1 cellular context compared by ENCODE assay signal in the genomic region with DNA sequence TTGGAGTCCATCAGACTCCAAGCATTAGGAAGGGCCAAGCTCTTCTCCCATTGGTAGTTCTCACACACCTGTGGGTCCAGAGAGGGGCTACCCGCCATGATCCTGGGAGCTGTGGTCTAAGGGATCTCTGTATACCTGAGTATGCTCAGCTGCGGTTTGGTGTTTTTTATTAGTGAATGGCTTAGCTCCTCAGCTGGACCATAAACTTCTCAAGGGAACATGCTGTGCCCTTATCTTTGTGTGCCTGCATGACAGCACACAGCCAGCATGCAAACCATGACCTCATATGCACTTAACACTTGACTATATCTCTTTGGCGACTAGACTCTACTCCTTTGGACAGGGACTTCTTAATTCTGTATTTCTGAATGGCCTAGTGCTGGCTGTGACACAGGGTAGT.
TF ChIP-seq lines count a peak whose summit lies in the region.

No MANE protein-coding gene starts in this region.

TF ChIP-seq in HEK293, 187 proteins besides CTCF, POLR2A, EP300 and RAD21 (continued from another document and continues in another):
- TF ChIP-seq ZNF514 (tag by site-specific recombination; IDR thresholded peaks at IDR 0.05) (no peak), ZNF138 (tag by site-specific recombination; IDR thresholded peaks at IDR 0.05; ENCODE audit: borderline replicate concordance) (no peak), ZNF629 (tag by site-specific recombination; IDR thresholded peaks at IDR 0.05) (peak; percentile 93), ZIC2 (tag by site-specific recombination; IDR thresholded peaks at IDR 0.05) (peak; percentile 99), ZNF610 (tag by site-specific recombination; IDR thresholded peaks at IDR 0.05; ENCODE audit: borderline replicate concordance) (peak; percentile 61; the same call in 1 of the 2 replicates), ZNF792 (tag by site-specific recombination; IDR thresholded peaks at IDR 0.05) (no peak), ZNF560 (tag by site-specific recombination; IDR thresholded peaks at IDR 0.05; ENCODE audit: borderline replicate concordance) (no peak), ZNF121 (tag by site-specific recombination; IDR thresholded peaks at IDR 0.05) (no peak), ZNF654 (tag by site-specific recombination; IDR thresholded peaks at IDR 0.05; ENCODE audit: low read depth) (no peak), YY2 (tag by site-specific recombination; IDR thresholded peaks at IDR 0.05) (no peak), ZNF37A (tag by site-specific recombination; IDR thresholded peaks at IDR 0.05) (no peak), ZNF114 (tag by site-specific recombination; IDR thresholded peaks at IDR 0.05) (no peak), ZNF426 (tag by site-specific recombination; IDR thresholded peaks at IDR 0.05) (no peak), SETDB1 (IDR thresholded peaks at IDR 0.05; ENCODE audit: insufficient read length, low read length) (no peak), OSR2 (tag by site-specific recombination; IDR thresholded peaks at IDR 0.05) (peak; percentile 74), ZNF48 (tag by site-specific recombination; IDR thresholded peaks at IDR 0.05) (no peak), ZNF660 (tag by site-specific recombination; IDR thresholded peaks at IDR 0.05) (no peak), BCL11A (tag by site-specific recombination; IDR thresholded peaks at IDR 0.05; ENCODE audit: low read depth) (no peak), SCRT2 (tag by site-specific recombination; IDR thresholded peaks at IDR 0.05) (no peak), ZNF624 (tag by site-specific recombination; IDR thresholded peaks at IDR 0.05) (no peak), ZNF223 (tag by site-specific recombination; IDR thresholded peaks at IDR 0.05) (no peak), ZSCAN23 (tag by site-specific recombination; IDR thresholded peaks at IDR 0.05) (no peak), ZNF157 (tag by site-specific recombination; IDR thresholded peaks at IDR 0.05) (no peak), SCRT1 (tag by site-specific recombination; IDR thresholded peaks at IDR 0.05; ENCODE audit: borderline replicate concordance) (no peak), BCL11B (tag by site-specific recombination; IDR thresholded peaks at IDR 0.05; ENCODE audit: low read depth) (0 out of 2 replicates have a peak, but pooled peaks have one; percentile 38), ZNF433 (tag by site-specific recombination; IDR thresholded peaks at IDR 0.05; ENCODE audit: low read depth) (no peak), MYNN (tag by site-specific recombination; IDR thresholded peaks at IDR 0.05; ENCODE audit: borderline replicate concordance) (no peak), SP7 (tag by site-specific recombination; IDR thresholded peaks at IDR 0.05) (no peak), ZNF341 (tag by site-specific recombination; IDR thresholded peaks at IDR 0.05; ENCODE audit: low read depth) (no peak), KLF7 (tag by site-specific recombination; IDR thresholded peaks at IDR 0.05; ENCODE audit: borderline replicate concordance) (no peak), ZNF174 (tag by site-specific recombination; IDR thresholded peaks at IDR 0.05) (no peak), ZNF221 (tag by site-specific recombination; IDR thresholded peaks at IDR 0.05; ENCODE audit: borderline replicate concordance) (no peak), ZFP37 (tag by site-specific recombination; IDR thresholded peaks at IDR 0.05) (no peak), ZNF558 (tag by site-specific recombination; IDR thresholded peaks at IDR 0.05) (no peak), ZNF473 (tag by site-specific recombination; IDR thresholded peaks at IDR 0.05) (no peak)
- TF ChIP-seq, protein P1, sequence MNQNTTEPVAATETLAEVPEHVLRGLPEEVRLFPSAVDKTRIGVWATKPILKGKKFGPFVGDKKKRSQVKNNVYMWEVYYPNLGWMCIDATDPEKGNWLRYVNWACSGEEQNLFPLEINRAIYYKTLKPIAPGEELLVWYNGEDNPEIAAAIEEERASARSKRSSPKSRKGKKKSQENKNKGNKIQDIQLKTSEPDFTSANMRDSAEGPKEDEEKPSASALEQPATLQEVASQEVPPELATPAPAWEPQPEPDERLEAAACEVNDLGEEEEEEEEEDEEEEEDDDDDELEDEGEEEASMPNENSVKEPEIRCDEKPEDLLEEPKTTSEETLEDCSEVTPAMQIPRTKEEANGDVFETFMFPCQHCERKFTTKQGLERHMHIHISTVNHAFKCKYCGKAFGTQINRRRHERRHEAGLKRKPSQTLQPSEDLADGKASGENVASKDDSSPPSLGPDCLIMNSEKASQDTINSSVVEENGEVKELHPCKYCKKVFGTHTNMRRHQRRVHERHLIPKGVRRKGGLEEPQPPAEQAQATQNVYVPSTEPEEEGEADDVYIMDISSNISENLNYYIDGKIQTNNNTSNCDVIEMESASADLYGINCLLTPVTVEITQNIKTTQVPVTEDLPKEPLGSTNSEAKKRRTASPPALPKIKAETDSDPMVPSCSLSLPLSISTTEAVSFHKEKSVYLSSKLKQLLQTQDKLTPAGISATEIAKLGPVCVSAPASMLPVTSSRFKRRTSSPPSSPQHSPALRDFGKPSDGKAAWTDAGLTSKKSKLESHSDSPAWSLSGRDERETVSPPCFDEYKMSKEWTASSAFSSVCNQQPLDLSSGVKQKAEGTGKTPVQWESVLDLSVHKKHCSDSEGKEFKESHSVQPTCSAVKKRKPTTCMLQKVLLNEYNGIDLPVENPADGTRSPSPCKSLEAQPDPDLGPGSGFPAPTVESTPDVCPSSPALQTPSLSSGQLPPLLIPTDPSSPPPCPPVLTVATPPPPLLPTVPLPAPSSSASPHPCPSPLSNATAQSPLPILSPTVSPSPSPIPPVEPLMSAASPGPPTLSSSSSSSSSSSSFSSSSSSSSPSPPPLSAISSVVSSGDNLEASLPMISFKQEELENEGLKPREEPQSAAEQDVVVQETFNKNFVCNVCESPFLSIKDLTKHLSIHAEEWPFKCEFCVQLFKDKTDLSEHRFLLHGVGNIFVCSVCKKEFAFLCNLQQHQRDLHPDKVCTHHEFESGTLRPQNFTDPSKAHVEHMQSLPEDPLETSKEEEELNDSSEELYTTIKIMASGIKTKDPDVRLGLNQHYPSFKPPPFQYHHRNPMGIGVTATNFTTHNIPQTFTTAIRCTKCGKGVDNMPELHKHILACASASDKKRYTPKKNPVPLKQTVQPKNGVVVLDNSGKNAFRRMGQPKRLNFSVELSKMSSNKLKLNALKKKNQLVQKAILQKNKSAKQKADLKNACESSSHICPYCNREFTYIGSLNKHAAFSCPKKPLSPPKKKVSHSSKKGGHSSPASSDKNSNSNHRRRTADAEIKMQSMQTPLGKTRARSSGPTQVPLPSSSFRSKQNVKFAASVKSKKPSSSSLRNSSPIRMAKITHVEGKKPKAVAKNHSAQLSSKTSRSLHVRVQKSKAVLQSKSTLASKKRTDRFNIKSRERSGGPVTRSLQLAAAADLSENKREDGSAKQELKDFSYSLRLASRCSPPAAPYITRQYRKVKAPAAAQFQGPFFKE (tag by site-specific recombination; IDR thresholded peaks at IDR 0.05; ENCODE audit: borderline replicate concordance), result no peak
- TF ChIP-seq, protein P2, sequence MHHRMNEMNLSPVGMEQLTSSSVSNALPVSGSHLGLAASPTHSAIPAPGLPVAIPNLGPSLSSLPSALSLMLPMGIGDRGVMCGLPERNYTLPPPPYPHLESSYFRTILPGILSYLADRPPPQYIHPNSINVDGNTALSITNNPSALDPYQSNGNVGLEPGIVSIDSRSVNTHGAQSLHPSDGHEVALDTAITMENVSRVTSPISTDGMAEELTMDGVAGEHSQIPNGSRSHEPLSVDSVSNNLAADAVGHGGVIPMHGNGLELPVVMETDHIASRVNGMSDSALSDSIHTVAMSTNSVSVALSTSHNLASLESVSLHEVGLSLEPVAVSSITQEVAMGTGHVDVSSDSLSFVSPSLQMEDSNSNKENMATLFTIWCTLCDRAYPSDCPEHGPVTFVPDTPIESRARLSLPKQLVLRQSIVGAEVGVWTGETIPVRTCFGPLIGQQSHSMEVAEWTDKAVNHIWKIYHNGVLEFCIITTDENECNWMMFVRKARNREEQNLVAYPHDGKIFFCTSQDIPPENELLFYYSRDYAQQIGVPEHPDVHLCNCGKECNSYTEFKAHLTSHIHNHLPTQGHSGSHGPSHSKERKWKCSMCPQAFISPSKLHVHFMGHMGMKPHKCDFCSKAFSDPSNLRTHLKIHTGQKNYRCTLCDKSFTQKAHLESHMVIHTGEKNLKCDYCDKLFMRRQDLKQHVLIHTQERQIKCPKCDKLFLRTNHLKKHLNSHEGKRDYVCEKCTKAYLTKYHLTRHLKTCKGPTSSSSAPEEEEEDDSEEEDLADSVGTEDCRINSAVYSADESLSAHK (tag by site-specific recombination; IDR thresholded peaks at IDR 0.05), result no peak; the same call in 1 of the 2 replicates
- TF ChIP-seq, protein P3, sequence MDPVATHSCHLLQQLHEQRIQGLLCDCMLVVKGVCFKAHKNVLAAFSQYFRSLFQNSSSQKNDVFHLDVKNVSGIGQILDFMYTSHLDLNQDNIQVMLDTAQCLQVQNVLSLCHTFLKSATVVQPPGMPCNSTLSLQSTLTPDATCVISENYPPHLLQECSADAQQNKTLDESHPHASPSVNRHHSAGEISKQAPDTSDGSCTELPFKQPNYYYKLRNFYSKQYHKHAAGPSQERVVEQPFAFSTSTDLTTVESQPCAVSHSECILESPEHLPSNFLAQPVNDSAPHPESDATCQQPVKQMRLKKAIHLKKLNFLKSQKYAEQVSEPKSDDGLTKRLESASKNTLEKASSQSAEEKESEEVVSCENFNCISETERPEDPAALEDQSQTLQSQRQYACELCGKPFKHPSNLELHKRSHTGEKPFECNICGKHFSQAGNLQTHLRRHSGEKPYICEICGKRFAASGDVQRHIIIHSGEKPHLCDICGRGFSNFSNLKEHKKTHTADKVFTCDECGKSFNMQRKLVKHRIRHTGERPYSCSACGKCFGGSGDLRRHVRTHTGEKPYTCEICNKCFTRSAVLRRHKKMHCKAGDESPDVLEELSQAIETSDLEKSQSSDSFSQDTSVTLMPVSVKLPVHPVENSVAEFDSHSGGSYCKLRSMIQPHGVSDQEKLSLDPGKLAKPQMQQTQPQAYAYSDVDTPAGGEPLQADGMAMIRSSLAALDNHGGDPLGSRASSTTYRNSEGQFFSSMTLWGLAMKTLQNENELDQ (tag by site-specific recombination; IDR thresholded peaks at IDR 0.05; ENCODE audit: low read depth), result peak; percentile 47; the same call in 1 of the 2 replicates
- TF ChIP-seq, protein P4, sequence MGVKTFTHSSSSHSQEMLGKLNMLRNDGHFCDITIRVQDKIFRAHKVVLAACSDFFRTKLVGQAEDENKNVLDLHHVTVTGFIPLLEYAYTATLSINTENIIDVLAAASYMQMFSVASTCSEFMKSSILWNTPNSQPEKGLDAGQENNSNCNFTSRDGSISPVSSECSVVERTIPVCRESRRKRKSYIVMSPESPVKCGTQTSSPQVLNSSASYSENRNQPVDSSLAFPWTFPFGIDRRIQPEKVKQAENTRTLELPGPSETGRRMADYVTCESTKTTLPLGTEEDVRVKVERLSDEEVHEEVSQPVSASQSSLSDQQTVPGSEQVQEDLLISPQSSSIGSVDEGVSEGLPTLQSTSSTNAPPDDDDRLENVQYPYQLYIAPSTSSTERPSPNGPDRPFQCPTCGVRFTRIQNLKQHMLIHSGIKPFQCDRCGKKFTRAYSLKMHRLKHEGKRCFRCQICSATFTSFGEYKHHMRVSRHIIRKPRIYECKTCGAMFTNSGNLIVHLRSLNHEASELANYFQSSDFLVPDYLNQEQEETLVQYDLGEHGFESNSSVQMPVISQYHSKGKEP (tag by site-specific recombination; IDR thresholded peaks at IDR 0.05), result peak; percentile 90
- TF ChIP-seq, protein P5, sequence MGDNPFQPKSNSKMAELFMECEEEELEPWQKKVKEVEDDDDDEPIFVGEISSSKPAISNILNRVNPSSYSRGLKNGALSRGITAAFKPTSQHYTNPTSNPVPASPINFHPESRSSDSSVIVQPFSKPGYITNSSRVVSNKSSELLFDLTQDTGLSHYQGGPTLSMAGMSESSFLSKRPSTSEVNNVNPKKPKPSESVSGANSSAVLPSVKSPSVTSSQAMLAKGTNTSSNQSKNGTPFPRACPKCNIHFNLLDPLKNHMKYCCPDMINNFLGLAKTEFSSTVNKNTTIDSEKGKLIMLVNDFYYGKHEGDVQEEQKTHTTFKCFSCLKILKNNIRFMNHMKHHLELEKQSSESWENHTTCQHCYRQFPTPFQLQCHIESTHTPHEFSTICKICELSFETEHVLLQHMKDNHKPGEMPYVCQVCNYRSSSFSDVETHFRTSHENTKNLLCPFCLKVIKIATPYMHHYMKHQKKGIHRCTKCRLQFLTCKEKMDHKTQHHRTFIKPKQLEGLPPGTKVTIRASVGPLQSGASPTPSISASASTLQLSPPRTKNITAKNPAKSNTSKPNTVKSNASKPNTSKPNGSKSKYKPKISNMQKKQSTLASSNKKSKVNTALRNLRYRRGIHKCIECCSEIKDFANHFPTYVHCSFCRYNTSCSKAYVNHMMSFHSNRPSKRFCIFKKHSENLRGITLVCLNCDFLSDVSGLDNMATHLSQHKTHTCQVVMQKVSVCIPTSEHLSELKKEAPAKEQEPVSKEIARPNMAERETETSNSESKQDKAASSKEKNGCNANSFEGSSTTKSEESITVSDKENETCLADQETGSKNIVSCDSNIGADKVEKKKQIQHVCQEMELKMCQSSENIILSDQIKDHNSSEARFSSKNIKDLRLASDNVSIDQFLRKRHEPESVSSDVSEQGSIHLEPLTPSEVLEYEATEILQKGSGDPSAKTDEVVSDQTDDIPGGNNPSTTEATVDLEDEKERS (tag by site-specific recombination; IDR thresholded peaks at IDR 0.05), result no peak
- TF ChIP-seq, protein P6, sequence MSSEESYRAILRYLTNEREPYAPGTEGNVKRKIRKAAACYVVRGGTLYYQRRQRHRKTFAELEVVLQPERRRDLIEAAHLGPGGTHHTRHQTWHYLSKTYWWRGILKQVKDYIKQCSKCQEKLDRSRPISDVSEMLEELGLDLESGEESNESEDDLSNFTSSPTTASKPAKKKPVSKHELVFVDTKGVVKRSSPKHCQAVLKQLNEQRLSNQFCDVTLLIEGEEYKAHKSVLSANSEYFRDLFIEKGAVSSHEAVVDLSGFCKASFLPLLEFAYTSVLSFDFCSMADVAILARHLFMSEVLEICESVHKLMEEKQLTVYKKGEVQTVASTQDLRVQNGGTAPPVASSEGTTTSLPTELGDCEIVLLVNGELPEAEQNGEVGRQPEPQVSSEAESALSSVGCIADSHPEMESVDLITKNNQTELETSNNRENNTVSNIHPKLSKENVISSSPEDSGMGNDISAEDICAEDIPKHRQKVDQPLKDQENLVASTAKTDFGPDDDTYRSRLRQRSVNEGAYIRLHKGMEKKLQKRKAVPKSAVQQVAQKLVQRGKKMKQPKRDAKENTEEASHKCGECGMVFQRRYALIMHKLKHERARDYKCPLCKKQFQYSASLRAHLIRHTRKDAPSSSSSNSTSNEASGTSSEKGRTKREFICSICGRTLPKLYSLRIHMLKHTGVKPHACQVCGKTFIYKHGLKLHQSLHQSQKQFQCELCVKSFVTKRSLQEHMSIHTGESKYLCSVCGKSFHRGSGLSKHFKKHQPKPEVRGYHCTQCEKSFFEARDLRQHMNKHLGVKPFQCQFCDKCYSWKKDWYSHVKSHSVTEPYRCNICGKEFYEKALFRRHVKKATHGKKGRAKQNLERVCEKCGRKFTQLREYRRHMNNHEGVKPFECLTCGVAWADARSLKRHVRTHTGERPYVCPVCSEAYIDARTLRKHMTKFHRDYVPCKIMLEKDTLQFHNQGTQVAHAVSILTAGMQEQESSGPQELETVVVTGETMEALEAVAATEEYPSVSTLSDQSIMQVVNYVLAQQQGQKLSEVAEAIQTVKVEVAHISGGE (tag by site-specific recombination; conservative IDR thresholded peaks at IDR 0.05; ENCODE audit: low read depth), result no peak
